8 cellular contexts compared by ENCODE assay signal in the genomic region with DNA sequence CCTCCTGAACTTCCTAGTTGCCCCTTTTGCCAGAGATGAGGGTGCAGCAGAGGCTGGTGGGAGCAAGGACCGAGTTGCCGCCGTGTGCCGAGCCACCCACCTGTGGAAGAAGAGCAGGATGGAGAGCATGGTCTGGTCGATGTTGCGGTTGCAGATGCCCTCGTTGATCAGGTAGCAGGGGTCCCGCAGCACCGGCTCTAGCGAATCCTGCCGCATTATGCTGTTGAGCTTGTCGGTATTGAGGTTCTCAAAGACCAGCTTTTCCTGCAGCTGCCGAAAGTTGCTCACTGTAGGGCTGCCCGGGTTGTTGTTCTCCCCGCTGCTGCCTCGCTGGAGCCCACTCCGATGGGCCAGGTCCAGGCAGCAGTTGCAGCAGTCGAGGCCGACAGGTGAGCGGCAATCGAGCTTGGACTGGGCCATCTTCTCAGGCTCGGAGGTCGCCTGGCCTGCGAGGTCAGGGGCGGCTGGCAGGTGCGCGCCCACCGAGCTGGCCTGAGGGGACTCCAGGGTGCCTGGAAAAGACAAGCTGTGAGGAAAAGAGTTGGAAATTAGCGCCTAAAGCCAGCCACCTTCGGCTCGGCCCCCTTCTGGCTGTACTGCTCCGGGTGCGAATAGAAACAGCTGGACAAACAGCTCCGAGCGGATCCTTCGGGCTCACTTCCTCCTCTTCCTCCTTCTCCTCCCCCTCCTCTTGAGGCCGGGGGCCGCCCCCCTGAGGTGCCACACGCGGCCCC. TPM values are rescaled to one million over a fixed set of nuclear protein-coding genes. Genes with fewer than 3 reads are reported as not detected.
DNase-seq lines count a peak whose midpoint lies in the region; ATAC-seq and TF ChIP-seq lines count a peak whose summit lies in the region.

No MANE protein-coding gene starts in this region.

- DNase-seq in SIG-M5 treated with dmso at 0.1 percent for 504 hours (lab: John Stamatoyannopoulos, UW; ENCODE audit: unreplicated experiment) (peak; percentile 54), SIG-M5 (lab: John Stamatoyannopoulos, UW) (no peak), body of pancreas (peak in 2 of 4 donors; percentile 2 to 18), lower lobe of right lung (no peak), upper lobe of left lung (peak in 1 of 2 donors; percentile 58), cerebellar cortex (ENCODE audit: low spot score) (no peak)
- DNase-seq in activated CD4-positive, alpha-beta T cell treated with anti-CD3 and anti-CD28 coated beads for 48 hours, result no peak

- 3 to 4% methylated on average over 7 to 36 of the region's 40 CpGs for WGBS in body of pancreas, 2 donors
- WGBS in upper lobe of left lung, 2 donors, result 44% methylated on average over 40 of the region's 40 CpGs; no CpG with 5 or more reads in 1 of the 2 donors

- intact Hi-C loops in body of pancreas (cut with DNase I) (loop anchor here (10.0 kb wide), 1 partner anchor 100 kb away; no protein-coding TSS in a partner anchor), lower lobe of right lung (cut with DNase I) (loop anchor here (10.0 kb wide), 1 partner anchor 120 kb away; no protein-coding TSS in a partner anchor)

- peak overlapping the region; percentile 33 to 50 for H3K4me3 ChIP-seq in body of pancreas
- peak overlapping the region; percentile 62 for H3K4me3 ChIP-seq in lower lobe of right lung
- H3K4me3 ChIP-seq in upper lobe of left lung, result peak overlapping the region; percentile 12 to 64 (median 50)

- TF ChIP-seq POLR2A in body of pancreas (IDR thresholded peaks at IDR 0.05), result no peak
- TF ChIP-seq POLR2A in upper lobe of left lung (IDR thresholded peaks at IDR 0.05), result no peak

- ATAC-seq in HG03558 (IDR thresholded peaks at IDR 0.05; ENCODE audit: extremely low read depth, unreplicated experiment) (peak; percentile 17), body of pancreas (peak; percentile 6), lower lobe of right lung (peak; percentile 4 to 11), upper lobe of left lung (ENCODE audit: low FRiP score in 2 of 2) (peak; percentile 1 to 3)

- H3K36me3 ChIP-seq in body of pancreas (replicated peaks in 1 of 2; ENCODE audit: insufficient read depth in 1 of 2, low read depth in 2 of 2) (no peaks in the 10 kb centered on the region), lower lobe of right lung (no peaks in the 10 kb centered on the region), upper lobe of left lung (no peaks in the 10 kb centered on the region)

- TF ChIP-seq EP300 in upper lobe of left lung (IDR thresholded peaks at IDR 0.05), result no peak

- H3K27me3 ChIP-seq in body of pancreas (no peaks in the 10 kb centered on the region), lower lobe of right lung (ENCODE audit: low read depth) (no peaks in the 10 kb centered on the region), upper lobe of left lung (peaks cover 0 to 4% (median 0%) of the 10 kb centered on the region in 4 donors)

- H3K9me3 ChIP-seq in body of pancreas, result no peaks in the 10 kb centered on the region
- H3K9me3 ChIP-seq in lower lobe of right lung, result no peaks in the 10 kb centered on the region
- no peaks in the 10 kb centered on the region for H3K9me3 ChIP-seq in upper lobe of left lung

- H3K27ac ChIP-seq in body of pancreas (peak overlapping the region; percentile 84 to 89 (median 86)), lower lobe of right lung (peak overlapping the region; percentile 83), upper lobe of left lung (peak overlapping the region; percentile 73 to 89 (median 86))

- peaks cover 29% of the 10 kb centered on the region for H3K4me1 ChIP-seq in body of pancreas
- H3K4me1 ChIP-seq in lower lobe of right lung, result peaks cover 5% of the 10 kb centered on the region
- H3K4me1 ChIP-seq in upper lobe of left lung, result peaks cover 0 to 9% (median 3%) of the 10 kb centered on the region in 4 donors

- no peak for TF ChIP-seq CTCF in body of pancreas (IDR thresholded peaks at IDR 0.05)
- TF ChIP-seq CTCF in lower lobe of right lung (IDR thresholded peaks at IDR 0.05), result no peak
- TF ChIP-seq CTCF in upper lobe of left lung (IDR thresholded peaks at IDR 0.05), result no peak

RNA-seq across cellular contexts. Expression of gene TSC22D3, which starts 0.4 kb away (rescaled TPM):
- 100 to 1,000 TPM; 144 to 147 TPM for total RNA-seq in body of pancreas
- 350 TPM for total RNA-seq in lower lobe of right lung
- 1,000 to 10,000 TPM in 1 of 6 donors, 100 to 1,000 TPM in 5; 309 to 1,061 (median 406) TPM for total RNA-seq in upper lobe of left lung

RNA-seq across cellular contexts. Expression of gene NCBP2L, which starts 2.4 kb away (rescaled TPM):
- total RNA-seq in body of pancreas, result not detected
- total RNA-seq in lower lobe of right lung, result not detected
- 1 to 10 TPM in 1 of 6 donors, under 1 TPM in 2, not detected in 3; 0.13 to 2.0 (median 0.33) TPM for total RNA-seq in upper lobe of left lung

RNA-seq across cellular contexts. Expression of gene MID2, which starts 50.5 kb away (rescaled TPM):
- 1 to 10 TPM; 5.6 to 8.8 TPM for total RNA-seq in body of pancreas
- 20.3 TPM for total RNA-seq in lower lobe of right lung
- total RNA-seq in upper lobe of left lung, result 10 to 100 TPM; 12.7 to 21.2 (median 17.1) TPM
